9 cellular contexts compared by ENCODE assay signal in the genomic region with DNA sequence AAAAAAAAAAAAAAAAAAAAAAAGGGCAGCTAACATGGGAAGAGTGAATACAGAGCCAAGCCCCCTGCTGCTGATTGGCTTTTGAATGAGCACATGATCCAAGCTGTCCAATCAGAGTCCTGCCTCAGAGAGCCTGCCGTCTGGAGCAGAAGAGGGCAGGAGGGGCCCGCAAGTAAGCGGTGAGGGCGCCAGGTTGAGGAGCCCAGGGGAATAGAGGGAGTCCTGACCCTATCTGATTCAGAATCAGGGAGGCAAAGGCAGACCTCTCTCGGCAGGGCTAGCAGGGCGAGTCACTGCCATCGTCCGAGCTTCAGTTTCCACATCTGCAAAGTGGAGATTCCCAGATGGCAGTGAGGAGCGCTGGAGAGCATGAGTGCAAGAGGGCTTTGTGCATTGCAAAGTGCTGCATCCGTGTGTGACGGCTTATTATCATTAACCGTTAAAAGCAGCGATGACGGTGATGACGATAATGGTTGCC.
DNase-seq lines count a peak whose midpoint lies in the region; ATAC-seq and TF ChIP-seq lines count a peak whose summit lies in the region.
"Had no signal": no experiment of that assay in that cellular context is flagged by ENCODE, and none has a peak within 500 bp of the region (broad histone marks: within the 10 kb centered on the region; RNA-seq: fewer than 3 reads in every experiment).

No MANE protein-coding gene starts in this region.

- no peak for ATAC-seq in HG03135 (IDR thresholded peaks at IDR 0.05; ENCODE audit: unreplicated experiment)
- no peak for ATAC-seq in GM21576 (IDR thresholded peaks at IDR 0.05; ENCODE audit: unreplicated experiment)
- no peak for ATAC-seq in GM21619 (IDR thresholded peaks at IDR 0.05; ENCODE audit: unreplicated experiment)

- peak; percentile 87 for DNase-seq in EL
- peak; percentile 84 for DNase-seq in NCI-H2029 (lab: John Stamatoyannopoulos, UW)
- DNase-seq in adipocyte (ENCODE audit: low read depth): peak; percentile 61
- DNase-seq in nephron progenitor cell: no peak
- DNase-seq in endothelial cell (ENCODE audit: low spot score): no peak
- DNase-seq: Kasumi-1 had no signal

- H3K36me3 Mint-ChIP-seq in nephron progenitor cell (ENCODE audit: low read depth) (peaks cover 15% of the 10 kb centered on the region), endothelial cell (ENCODE audit: low read depth, unreplicated experiment) (peaks cover 4% of the 10 kb centered on the region)

- no peak overlapping the region for H3K9ac ChIP-seq in adipocyte (ENCODE audit: low read length)

- H3K4me3 ChIP-seq in adipocyte (ENCODE audit: low read length): peak overlapping the region; percentile 54

- no peaks in the 10 kb centered on the region for H3K9me3 Mint-ChIP-seq in nephron progenitor cell
- H3K9me3 Mint-ChIP-seq in endothelial cell (ENCODE audit: unreplicated experiment): no peaks in the 10 kb centered on the region

- peaks cover 3% of the 10 kb centered on the region for H3K27me3 Mint-ChIP-seq in nephron progenitor cell (ENCODE audit: low read depth, poor library complexity)
- peaks cover 7% of the 10 kb centered on the region for H3K27me3 Mint-ChIP-seq in endothelial cell (ENCODE audit: unreplicated experiment)

- peaks cover 37% of the 10 kb centered on the region for H3K4me1 Mint-ChIP-seq in nephron progenitor cell
- peaks cover 17% of the 10 kb centered on the region for H3K4me1 Mint-ChIP-seq in endothelial cell (ENCODE audit: unreplicated experiment)

- H3K27me3 ChIP-seq in adipocyte (replicated peaks; ENCODE audit: control insufficient read depth, insufficient read depth, low read length): no peaks in the 10 kb centered on the region

- TF ChIP-seq CTCF in nephron progenitor cell (IDR thresholded peaks at IDR 0.05) (no peak), endothelial cell (IDR thresholded peaks at IDR 0.05; ENCODE audit: unreplicated experiment) (no peak)

- peaks cover 49% of the 10 kb centered on the region for H3K4me1 ChIP-seq in adipocyte (ENCODE audit: control insufficient read depth, insufficient read depth, low read length)

- H3K9me3 ChIP-seq in adipocyte (ENCODE audit: control insufficient read depth, low read length): no peaks in the 10 kb centered on the region

- peak overlapping the region; percentile 51 for H3K27ac Mint-ChIP-seq in nephron progenitor cell
- no peak overlapping the region for H3K27ac Mint-ChIP-seq in endothelial cell (ENCODE audit: unreplicated experiment)

- H3K4me3 Mint-ChIP-seq in nephron progenitor cell (no peak overlapping the region), endothelial cell (ENCODE audit: unreplicated experiment) (no peak overlapping the region)

- H3K36me3 ChIP-seq in adipocyte (ENCODE audit: control insufficient read depth, insufficient read depth, low read length, severe bottlenecking): no peaks in the 10 kb centered on the region

Comparison
In these comparisons a context has a peak if more than half of its experiments do, and no peak if none do; other contexts are left out.
1. DNase-seq: peak in EL (single experiment), NCI-H2029 (single experiment) and adipocyte (single experiment); none in nephron progenitor cell (single experiment) and endothelial cell (single experiment).